In the genomic region with DNA sequence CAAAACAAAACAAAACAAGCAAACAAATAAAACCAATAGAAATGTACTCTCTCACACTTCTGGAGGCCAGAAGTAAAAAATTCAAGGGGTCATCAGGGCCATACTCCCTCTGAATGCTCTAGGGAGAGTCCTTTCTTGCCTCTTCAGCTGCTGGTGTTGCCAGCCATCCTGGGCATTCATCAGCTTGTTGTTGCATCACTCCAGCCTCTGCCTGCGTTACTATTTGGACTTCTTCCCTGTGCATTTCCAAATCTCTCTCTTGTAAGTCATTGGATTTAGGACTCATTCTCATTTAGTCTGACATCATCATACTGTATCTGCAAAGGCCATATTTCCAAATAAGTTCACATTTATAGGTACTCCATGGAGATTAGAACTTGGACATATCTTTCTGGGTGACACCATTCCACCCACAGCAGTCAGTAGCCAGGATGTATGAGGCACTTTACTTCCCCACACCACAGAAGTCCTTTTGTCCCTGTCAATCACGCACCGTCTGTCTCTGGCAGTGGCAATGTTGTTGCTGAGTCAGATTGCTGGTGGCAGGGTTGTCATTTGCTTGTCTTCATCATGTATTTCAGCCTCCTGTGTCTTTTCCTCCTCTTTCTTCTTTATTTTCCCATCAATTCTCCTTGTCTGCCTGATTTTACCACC, we compare ENCODE assay signal across 18 cellular contexts.
DNase-seq lines count a peak whose midpoint lies in the region; FAIRE-seq and TF ChIP-seq lines count a peak whose summit lies in the region.
"Had no signal": no experiment of that assay in that cellular context is flagged by ENCODE, and none has a peak within 500 bp of the region (broad histone marks: within the 10 kb centered on the region; RNA-seq: fewer than 3 reads in every experiment).

No MANE protein-coding gene starts in this region.

- peaks cover 2% of the 10 kb centered on the region for H3K9me3 ChIP-seq in WERI-Rb-1 (ENCODE audit: severe bottlenecking)

- TF ChIP-seq CTCF in bronchial epithelial cell (IDR thresholded peaks at IDR 0.05; ENCODE audit: insufficient read depth, low read length, severe bottlenecking) = no peak
- TF ChIP-seq CTCF in foreskin fibroblast (IDR thresholded peaks at IDR 0.05; ENCODE audit: low read depth, low read length) = no peak
- TF ChIP-seq CTCF in WERI-Rb-1 (IDR thresholded peaks at IDR 0.05; ENCODE audit: low read depth, low read length) = no peak

- H3K4me3 ChIP-seq in bronchial epithelial cell (ENCODE audit: low read depth, low read length) = no peak overlapping the region
- H3K4me3 ChIP-seq in foreskin fibroblast (ENCODE audit: low read depth in 1 of 2, low read length in 2 of 2) = no peak overlapping the region
- H3K4me3 ChIP-seq in WERI-Rb-1 (ENCODE audit: low read depth, low read length) = no peak overlapping the region
- H3K4me3 ChIP-seq: BLaER1 had no signal

- FAIRE-seq in bronchial epithelial cell (lab: Jason Lieb, UNC) = peak; percentile 32

- DNase-seq in LHCN-M2 (ENCODE audit: low read depth) (peak; percentile 75), bronchial epithelial cell (ENCODE audit: low read depth) (no peak), foreskin fibroblast (peak; percentile 6 to 9), G401 (ENCODE audit: low spot score) (no peak), WERI-Rb-1 (no peak), DMS53 treated with DMSO at 0.1 percent for 48 hours (lab: John Stamatoyannopoulos, UW; ENCODE audit: unreplicated experiment) (no peak)
- DNase-seq in activated naive CD4-positive, alpha-beta T cell (lab: John Stamatoyannopoulos, UW) = no peak
- DNase-seq: CD8-positive, alpha-beta T cell; DMS79; H9; NCI-H1436; NCI-H2029; NCI-H2171; NCI-H446; NCI-H748 treated with DMSO at 0.1 percent for 48 hours; OCI-M1; RPMI8226 had no signal

- in situ Hi-C loops in G401 (cut with HindIII; ENCODE audit: low sequenced_read_pairs) = no loop called here

- H3K27me3 ChIP-seq in bronchial epithelial cell (ENCODE audit: control insufficient read depth, insufficient read depth, low read length) (no peaks in the 10 kb centered on the region), WERI-Rb-1 (ENCODE audit: insufficient read depth, low read depth, severe bottlenecking) (no peaks in the 10 kb centered on the region)
- H3K27me3 ChIP-seq: BLaER1 had no signal

- H3K36me3 ChIP-seq in bronchial epithelial cell (ENCODE audit: control insufficient read depth, insufficient read depth, low read length) (no peaks in the 10 kb centered on the region), WERI-Rb-1 (no peaks in the 10 kb centered on the region)
- H3K36me3 ChIP-seq: BLaER1 had no signal

- H3K27ac ChIP-seq in WERI-Rb-1 = no peak overlapping the region
- H3K27ac ChIP-seq: BLaER1 had no signal

Comparison
In these comparisons a context has a peak if more than half of its experiments do, and no peak if none do; other contexts are left out.
1. DNase-seq: peak in LHCN-M2 (single experiment) and foreskin fibroblast (2 of 2); none in bronchial epithelial cell (single experiment), G401 (single experiment), activated naive CD4-positive, alpha-beta T cell (0 of 4), WERI-Rb-1 (single experiment) and DMS53 treated with DMSO at 0.1 percent for 48 hours (single experiment).